Comparison of ENCODE assay signal across 8 cellular contexts in genomic region chr19:43575156-43575950, GRCh38. TPM values are rescaled to one million over a fixed set of nuclear protein-coding genes. Genes with fewer than 3 reads are reported as not detected.
A peak's percentile ranks its signal among the peaks of the same experiment; 100 is the strongest.
DNase-seq lines count a peak whose midpoint lies in the region; ATAC-seq, FAIRE-seq and TF ChIP-seq lines count a peak whose summit lies in the region.

Gene PINLYP, plus strand, starts transcription at chr19:43575801. Its CDS starts 1,391 bp downstream, at chr19:43577192.
Gene XRCC1, minus strand, starts transcription at chr19:43575527. Its CDS starts 69 bp downstream, at chr19:43575458.

- H3K27ac ChIP-seq in endodermal cell (ENCODE audit: low read depth, low read length) = peak within 1 kb of the TSS; percentile 50

- DNase-seq in COLO829 (ENCODE audit: low spot score) (peak; percentile 99), HTR-8/SVneo (ENCODE audit: insufficient read length, low spot score) (peak; percentile 97), NOMO-1 treated with dmso at 0.1 percent for 144 hours (lab: John Stamatoyannopoulos, UW; ENCODE audit: unreplicated experiment) (peak; percentile 99), endodermal cell (peak; percentile 99), mesenteric fat pad (ENCODE audit: low spot score) (peak; percentile 99)
- peak; percentile 91 for DNase-seq in activated CD8-positive, alpha-beta memory T cell treated with anti-CD3 and anti-CD28 coated beads, Interleukin-2, amount 50 U/mL, for 1 hour (ENCODE audit: extremely low read depth)
- peak; percentile 90 for DNase-seq in stimulated activated CD8-positive, alpha-beta memory T cell treated with anti-CD3 and anti-CD28 coated beads, Interleukin-15, amount 100 ng/mL, for 24 hours (ENCODE audit: low read depth)

- peak; percentile 95 for FAIRE-seq in HTR-8/SVneo (lab: Jason Lieb, UNC)

- no peak for TF ChIP-seq CTCF in endodermal cell (conservative IDR thresholded peaks at IDR 0.05)

- no peaks in the 10 kb centered on the region for H3K9me3 ChIP-seq in endodermal cell (ENCODE audit: control insufficient read depth, low read length)

- no peaks in the 10 kb centered on the region for H3K27me3 ChIP-seq in endodermal cell (ENCODE audit: control insufficient read depth, insufficient read depth, low read length, poor library complexity, severe bottlenecking)

- peaks cover 26% of the 10 kb centered on the region for H3K36me3 Mint-ChIP-seq in endodermal cell (ENCODE audit: low read depth)

- H3K27me3 Mint-ChIP-seq in endodermal cell (ENCODE audit: insufficient read depth) = peaks cover 5% of the 10 kb centered on the region

- H3K4me1 ChIP-seq in endodermal cell (ENCODE audit: control insufficient read depth, insufficient read depth, low read length) = peaks cover 4% of the 10 kb centered on the region

- peak within 1 kb of the TSS; percentile 96 for H3K27ac Mint-ChIP-seq in endodermal cell

- H3K4me3 ChIP-seq in endodermal cell (ENCODE audit: low read length) = peak within 1 kb of the TSS; percentile 99

- peak within 1 kb of the TSS; percentile 94 for H3K4me3 Mint-ChIP-seq in endodermal cell

- H3K9ac ChIP-seq in endodermal cell (ENCODE audit: extremely low read depth, low read length, poor library complexity, severe bottlenecking) = peak within 1 kb of the TSS; percentile 91

- peak; percentile 89 for ATAC-seq in GM21367 (IDR thresholded peaks at IDR 0.05; ENCODE audit: unreplicated experiment)

- WGBS in endodermal cell (ENCODE audit: insufficient coverage in 1 of 2, insufficient read length in 1 of 2), 2 experiments = 1% methylated on average over 19 to 51 of the region's 51 CpGs

- H3K36me3 ChIP-seq in endodermal cell (ENCODE audit: control insufficient read depth, insufficient read depth, low read length) = peaks cover 21% of the 10 kb centered on the region

- peaks cover 25% of the 10 kb centered on the region for H3K4me1 Mint-ChIP-seq in endodermal cell

- no peaks in the 10 kb centered on the region for H3K9me3 Mint-ChIP-seq in endodermal cell

RNA-seq across cellular contexts. Expression of gene PINLYP, which starts in this region (rescaled TPM):
- total RNA-seq in endodermal cell (10 to 100 TPM in 1 of 2 donors, 1 to 10 TPM in 1; 7.7 to 12.2 TPM), mesenteric fat pad (2.2 TPM)
- polyA plus RNA-seq in endodermal cell (2013, experiment 1 of 2) = 5.5 TPM
- polyA plus RNA-seq in endodermal cell (2013, experiment 2 of 2) = 2.1 TPM

RNA-seq across cellular contexts. Expression of gene XRCC1, which starts in this region (rescaled TPM):
- total RNA-seq in endodermal cell (10 to 100 TPM; 48.8 to 52.1 TPM), mesenteric fat pad (18.2 TPM)
- 73.8 TPM for polyA plus RNA-seq in endodermal cell (2013, experiment 1 of 2)
- polyA plus RNA-seq in endodermal cell (2013, experiment 2 of 2) = 61.7 TPM

Comparison
In these comparisons a context has a peak if more than half of its experiments do, and no peak if none do; other contexts are left out.
1. Peak in every context shown above with its lines: DNase-seq, ATAC-seq, H3K4me3 ChIP-seq and H3K27ac ChIP-seq.